20 cellular contexts compared by ENCODE assay signal in the genomic region with DNA sequence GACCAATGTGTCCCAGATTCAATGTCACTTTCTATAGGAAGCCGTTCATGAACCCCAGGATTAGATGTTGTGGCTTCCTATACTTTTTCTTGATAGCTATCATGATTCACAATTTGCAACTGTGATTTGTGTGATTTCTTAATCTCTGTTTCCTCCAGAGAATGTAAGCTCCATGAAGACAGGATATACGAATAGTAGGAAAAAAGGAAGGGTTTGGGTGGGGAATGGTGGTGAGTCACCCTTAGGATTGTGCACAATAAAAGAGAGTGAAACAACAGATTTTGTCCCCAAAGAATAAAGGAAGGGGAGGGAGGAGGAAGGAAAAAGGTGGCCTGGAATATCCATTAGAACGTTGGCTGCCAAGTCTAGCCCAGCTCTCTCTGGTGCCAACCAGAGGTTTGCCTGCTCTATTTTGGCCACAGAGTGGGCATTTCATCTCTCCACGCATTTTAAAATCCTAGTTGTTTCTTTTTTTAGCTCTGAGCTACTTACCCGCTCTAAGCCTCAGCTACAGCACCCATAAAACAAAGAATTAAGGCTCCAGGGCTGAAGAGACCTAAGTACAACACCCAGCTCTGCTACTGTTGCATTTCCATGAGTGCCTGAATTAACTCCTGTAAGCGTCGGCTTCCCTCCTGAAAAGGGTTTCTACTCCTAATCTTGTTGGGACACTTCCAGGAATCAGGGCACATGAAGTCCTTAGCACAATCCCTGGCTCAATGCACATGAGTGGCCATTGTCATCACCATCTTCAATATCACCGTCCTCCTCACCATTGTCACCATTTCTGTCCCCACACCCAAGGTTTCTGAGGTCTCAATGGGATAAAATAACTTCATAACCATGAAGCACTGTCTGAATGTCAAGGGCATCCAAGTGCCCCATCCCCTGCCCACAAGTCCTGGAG.
"Had no signal": no experiment of that assay in that cellular context is flagged by ENCODE, and none has a peak within 500 bp of the region (broad histone marks: within the 10 kb centered on the region; RNA-seq: fewer than 3 reads in every experiment).

No MANE protein-coding gene starts in this region.

- H3K4me1 ChIP-seq: psoas muscle, sigmoid colon, suprapubic skin, uterus had no signal

- H3K4me3 ChIP-seq: dorsolateral prefrontal cortex, left lung, lung, psoas muscle, sigmoid colon, skin epidermis, suprapubic skin, thyroid gland, uterus had no signal

- H3K27ac ChIP-seq: dorsolateral prefrontal cortex, left lung, neutrophil, psoas muscle, sigmoid colon, skin epidermis, suprapubic skin, thyroid gland, uterus had no signal

- DNase-seq: cortex of kidney; dorsolateral prefrontal cortex; effector CD8-positive, alpha-beta T cell; foreskin melanocyte; islet precursor cell; left lung; mesendoderm; naive B cell; psoas muscle; retina; sigmoid colon; stimulated activated CD4-positive, alpha-beta T cell treated with anti-CD3 and anti-CD28 coated beads, Interleukin-12 subunit alpha, Interleukin-12 subunit beta, amount 100 ng/mL, for 4 hours; stimulated activated naive CD8-positive, alpha-beta T cell treated with anti-CD3 and anti-CD28 coated beads, Interleukin-15, Interleukin-2, amounts not matched to agents 100 U/mL and 50 U/mL, for 24 hours; thyroid gland; uterus had no signal

- H3K9me3 Mint-ChIP-seq: type B pancreatic cell had no signal

- ATAC-seq: left lung; psoas muscle; stimulated activated naive CD8-positive, alpha-beta T cell treated with anti-CD3 and anti-CD28 coated beads, Interleukin-15, Interleukin-2, amounts not matched to agents 100 U/mL and 50 U/mL, for 24 hours had no signal

- H3K27me3 ChIP-seq: left lung, neutrophil, sigmoid colon, suprapubic skin, thyroid gland, uterus had no signal

- H3K36me3 Mint-ChIP-seq: naive B cell, type B pancreatic cell had no signal

- H3K4me3 Mint-ChIP-seq: naive B cell, type B pancreatic cell had no signal

- H3K27ac Mint-ChIP-seq: type B pancreatic cell had no signal

- H3K36me3 ChIP-seq: left lung, neutrophil, sigmoid colon, suprapubic skin, thyroid gland, uterus had no signal

- H3K9me3 ChIP-seq: left lung, neutrophil, psoas muscle, sigmoid colon, suprapubic skin, thyroid gland, uterus had no signal
